Comparison of ENCODE assay signal across 1 cellular context in genomic region chr19:10604460-10604980, GRCh38.
TF ChIP-seq lines count a peak whose summit lies in the region.

No MANE protein-coding gene starts in this region.

TF ChIP-seq in GM12878, 131 proteins besides CTCF, POLR2A, EP300 and RAD21:
- peak; percentile 75 for TF ChIP-seq POLR2AphosphoS5 (IDR thresholded peaks at IDR 0.05; ENCODE audit: low read length)
- TF ChIP-seq GATAD2B (conservative IDR thresholded peaks at IDR 0.05; ENCODE audit: low read depth): 0 out of 2 replicates have a peak, but pooled peaks have one; percentile 33
- no peak for TF ChIP-seq NFYA (IDR thresholded peaks at IDR 0.05; ENCODE audit: borderline replicate concordance, low read depth, low read length)
- TF ChIP-seq RAD51 (IDR thresholded peaks at IDR 0.05): no peak
- TF ChIP-seq GABPA (IDR thresholded peaks at IDR 0.05; ENCODE audit: low read depth): no peak
- no peak for TF ChIP-seq MYC (IDR thresholded peaks at IDR 0.05; ENCODE audit: insufficient read depth, insufficient read length, insufficient replicate concordance, low read length, severe bottlenecking)
- TF ChIP-seq MEF2B (IDR thresholded peaks at IDR 0.05; ENCODE audit: partially characterized antibody, poor library complexity, severe bottlenecking): peak; percentile 90
- TF ChIP-seq BHLHE40 (IDR thresholded peaks at IDR 0.05; ENCODE audit: borderline replicate concordance in 1 of 2, low read depth in 2 of 2, low read length in 1 of 2): 0 out of 4 replicates have a peak, but pooled peaks of 1 of the 2 experiments have one; percentile 10
- TF ChIP-seq SKIL (IDR thresholded peaks at IDR 0.05; ENCODE audit: low read depth, poor library complexity, severe bottlenecking): peak; percentile 14
- no peak for TF ChIP-seq CREB1 (IDR thresholded peaks at IDR 0.05; ENCODE audit: low read depth)
- no peak for TF ChIP-seq SRF (IDR thresholded peaks at IDR 0.05; ENCODE audit: low read depth in 2 of 2, low read length in 2 of 2)
- peak; percentile 74; the same call in 2 of the 3 replicates for TF ChIP-seq POU2F2 (IDR thresholded peaks at IDR 0.05; ENCODE audit: borderline replicate concordance, low read depth, low read length)
- TF ChIP-seq FOXK2 (IDR thresholded peaks at IDR 0.05): no peak
- TF ChIP-seq BACH1 (IDR thresholded peaks at IDR 0.05; ENCODE audit: borderline replicate concordance): peak; percentile 43; the same call in 1 of the 2 replicates
- 0 out of 2 replicates have a peak, but pooled peaks have one; percentile 27 for TF ChIP-seq MTA3 (IDR thresholded peaks at IDR 0.05; ENCODE audit: borderline replicate concordance, low read length)
- 0 out of 2 replicates have a peak, but pooled peaks have one; percentile 11 for TF ChIP-seq NRF1 (conservative IDR thresholded peaks at IDR 0.05; ENCODE audit: low read depth, low read length)
- 0 out of 2 replicates have a peak, but pooled peaks have one; percentile 17 for TF ChIP-seq E2F4 (IDR thresholded peaks at IDR 0.05; ENCODE audit: low read depth, low read length)
- no peak for TF ChIP-seq E2F8 (IDR thresholded peaks at IDR 0.05; ENCODE audit: low read depth, partially characterized antibody)
- no peak for TF ChIP-seq CREM (IDR thresholded peaks at IDR 0.05; ENCODE audit: low read depth)
- no peak for TF ChIP-seq ZNF207 (IDR thresholded peaks at IDR 0.05; ENCODE audit: borderline replicate concordance)
- TF ChIP-seq PKNOX1 (IDR thresholded peaks at IDR 0.05): peak; percentile 42; the same call in 1 of the 2 replicates
- 0 out of 2 replicates have a peak, but pooled peaks have one; percentile 14 for TF ChIP-seq ZSCAN29 (IDR thresholded peaks at IDR 0.05)
- TF ChIP-seq NR2F1 (conservative IDR thresholded peaks at IDR 0.05): peak; percentile 75
- TF ChIP-seq TAF1 (IDR thresholded peaks at IDR 0.05; ENCODE audit: borderline replicate concordance, low read depth, low read length): no peak
- TF ChIP-seq EGR1 (IDR thresholded peaks at IDR 0.05; ENCODE audit: borderline replicate concordance in 1 of 2, low read depth in 2 of 2, low read length in 2 of 2): no peak
- no peak for TF ChIP-seq PAX8 (IDR thresholded peaks at IDR 0.05)
- TF ChIP-seq ZNF687 (IDR thresholded peaks at IDR 0.05): peak; percentile 67
- peak; percentile 63; the same call in 1 of the 2 replicates for TF ChIP-seq SMARCA5 (IDR thresholded peaks at IDR 0.05)
- TF ChIP-seq ZNF384 (IDR thresholded peaks at IDR 0.05; ENCODE audit: borderline replicate concordance, low read depth, low read length): no peak
- TF ChIP-seq DPF2 (IDR thresholded peaks at IDR 0.05): peak; percentile 22; the same call in 1 of the 2 replicates
- no peak for TF ChIP-seq ESRRA (IDR thresholded peaks at IDR 0.05; ENCODE audit: low read length)
- no peak for TF ChIP-seq KLF5 (IDR thresholded peaks at IDR 0.05; ENCODE audit: partially characterized antibody)
- no peak for TF ChIP-seq RBBP5 (conservative IDR thresholded peaks at IDR 0.05)
- TF ChIP-seq LARP7 (IDR thresholded peaks at IDR 0.05): peak; percentile 31; the same call in 1 of the 2 replicates
- no peak for TF ChIP-seq MYB (IDR thresholded peaks at IDR 0.05; ENCODE audit: borderline replicate concordance, low read depth, low read length)
- TF ChIP-seq ATF7 (IDR thresholded peaks at IDR 0.05; ENCODE audit: low read depth): no peak; the same call in 1 of the 2 replicates
- no peak for TF ChIP-seq SMC3 (IDR thresholded peaks at IDR 0.05; ENCODE audit: borderline replicate concordance, low read length)
- peak; percentile 47; the same call in 1 of the 2 replicates for TF ChIP-seq NKRF (conservative IDR thresholded peaks at IDR 0.05)
TF ChIP-seq in GM12878: peak in this region for 18.
